ENCODE assay signal across 8 cellular contexts in genomic region chr14:24080888-24081738, GRCh38. TPM values are rescaled to one million over a fixed set of nuclear protein-coding genes. Genes with fewer than 3 reads are reported as not detected.
DNase-seq lines count a peak whose midpoint lies in the region; ATAC-seq and TF ChIP-seq lines count a peak whose summit lies in the region.

No MANE protein-coding gene starts in this region.

- H3K27ac ChIP-seq in AG04450 (ENCODE audit: low read depth, low read length), result no peak overlapping the region
- H3K27ac ChIP-seq in effector memory CD4-positive, alpha-beta T cell (ENCODE audit: insufficient read depth, low read length, poor library complexity, severe bottlenecking), result peak overlapping the region; percentile 43

- peaks cover 68% of the 10 kb centered on the region for H3K27me3 ChIP-seq in AG04450 (ENCODE audit: control insufficient read depth, insufficient read depth, low read length)
- no peaks in the 10 kb centered on the region for H3K27me3 ChIP-seq in effector memory CD4-positive, alpha-beta T cell (replicated peaks; ENCODE audit: control insufficient read depth, insufficient read depth, low read length, poor library complexity, severe bottlenecking)

- POLR2A ChIA-PET in AG04450 (lab: Yijun Ruan, JAX), result interaction anchor here (0.6 to 2.1 kb wide), 2 partner anchors 23 to 29 kb away, joined by 3 to 6 read pairs; no protein-coding TSS in a partner anchor
- POLR2A ChIA-PET in activated CD8-positive, alpha-beta T cell treated with anti-CD3 and anti-CD28 coated beads, Interleukin-2, amount 10 ng/mL, durations not matched to agents 7 days and 5 days (lab: Charles Lee), result interaction anchor here (0.6 to 4.9 kb wide), 19 partner anchors 9 to 530 kb away, joined by 3 to 41 read pairs (median 4); partner anchors contain the start of genes CARMIL3, CHMP4A, CPNE6 and DCAF11

- no peaks in the 10 kb centered on the region; the same call in 1 of the 2 replicates for H3K9me3 ChIP-seq in AG04450 (ENCODE audit: control insufficient read depth, insufficient read depth, low read length)
- no peaks in the 10 kb centered on the region for H3K9me3 ChIP-seq in effector memory CD4-positive, alpha-beta T cell (ENCODE audit: control insufficient read depth, low read length)

- peak overlapping the region; percentile 86 for H3K27ac Mint-ChIP-seq in activated CD8-positive, alpha-beta T cell treated with anti-CD3 and anti-CD28 coated beads, Interleukin-2, amount 10 ng/mL, durations not matched to agents 7 days and 5 days

- TF ChIP-seq CTCF in AG04450 (IDR thresholded peaks at IDR 0.05; ENCODE audit: low read depth, low read length), result no peak

- H3K4me1 Mint-ChIP-seq in activated CD8-positive, alpha-beta T cell treated with anti-CD3 and anti-CD28 coated beads, Interleukin-2, amount 10 ng/mL, durations not matched to agents 7 days and 5 days (ENCODE audit: low read depth), result peaks cover 33% of the 10 kb centered on the region

- H3K36me3 Mint-ChIP-seq in activated CD8-positive, alpha-beta T cell treated with anti-CD3 and anti-CD28 coated beads, Interleukin-2, amount 10 ng/mL, durations not matched to agents 7 days and 5 days (ENCODE audit: low read depth), result no peaks in the 10 kb centered on the region

- no peaks in the 10 kb centered on the region for H3K36me3 ChIP-seq in effector memory CD4-positive, alpha-beta T cell (ENCODE audit: control insufficient read depth, insufficient read depth, low read length)

- CTCF ChIA-PET in AG04450 (lab: Charles Lee), result interaction anchor here (1.4 to 4.3 kb wide), 6 partner anchors 9 to 80 kb away, joined by 4 to 29 read pairs (median 16); partner anchors contain the start of genes IRF9 and PCK2
- CTCF ChIA-PET in activated CD8-positive, alpha-beta T cell treated with anti-CD3 and anti-CD28 coated beads, Interleukin-2, amount 10 ng/mL, durations not matched to agents 7 days and 5 days (lab: Charles Lee), result interaction anchor here (0.6 to 5.8 kb wide), 11 partner anchors 9 to 128 kb away, joined by 3 to 117 read pairs (median 3); partner anchors contain the start of genes CARMIL3, DHRS4, IRF9 and PCK2

- H3K9me3 Mint-ChIP-seq in activated CD8-positive, alpha-beta T cell treated with anti-CD3 and anti-CD28 coated beads, Interleukin-2, amount 10 ng/mL, durations not matched to agents 7 days and 5 days (ENCODE audit: insufficient read depth), result no peaks in the 10 kb centered on the region

- peaks cover 12% of the 10 kb centered on the region for H3K4me1 ChIP-seq in effector memory CD4-positive, alpha-beta T cell (ENCODE audit: control insufficient read depth, insufficient read depth, low read length, poor library complexity, severe bottlenecking)

- DNase-seq in AG04450 (ENCODE audit: low read depth, low spot score) (no peak), NCI-H345 treated with DMSO at 0.1 percent for 48 hours (lab: John Stamatoyannopoulos, UW; ENCODE audit: unreplicated experiment) (peak; percentile 65), middle frontal gyrus (ENCODE audit: extremely low spot score, low spot score) (peak; percentile 39)
- peak; percentile 89 for DNase-seq in activated CD8-positive, alpha-beta T cell treated with anti-CD3 and anti-CD28 coated beads, Interleukin-2, amount 10 ng/mL, durations not matched to agents 7 days and 5 days
- DNase-seq in effector memory CD4-positive, alpha-beta T cell, result peak; percentile 25 to 49 (median 43)
- peak; percentile 58 to 62 for DNase-seq in stimulated activated CD8-positive, alpha-beta memory T cell treated with anti-CD3 and anti-CD28 coated beads, Interleukin-2, amount 100 ng/mL, for 48 hours (ENCODE audit: low read depth in 2 of 2)

- H3K4me3 ChIP-seq in AG04450 (ENCODE audit: low read depth, low read length), result peak overlapping the region; percentile 58
- peak overlapping the region; percentile 80 for H3K4me3 ChIP-seq in effector memory CD4-positive, alpha-beta T cell (ENCODE audit: insufficient read depth, low read depth, low read length, poor library complexity, severe bottlenecking)

- H3K27me3 Mint-ChIP-seq in activated CD8-positive, alpha-beta T cell treated with anti-CD3 and anti-CD28 coated beads, Interleukin-2, amount 10 ng/mL, durations not matched to agents 7 days and 5 days (ENCODE audit: low read depth), result no peaks in the 10 kb centered on the region

- H3K4me3 Mint-ChIP-seq in activated CD8-positive, alpha-beta T cell treated with anti-CD3 and anti-CD28 coated beads, Interleukin-2, amount 10 ng/mL, durations not matched to agents 7 days and 5 days, result peak overlapping the region; percentile 76

- ATAC-seq in GM18858 (IDR thresholded peaks at IDR 0.05; ENCODE audit: unreplicated experiment) (peak; percentile 78), HG03045 (IDR thresholded peaks at IDR 0.05; ENCODE audit: unreplicated experiment) (peak; percentile 92)
- peak; percentile 94 for ATAC-seq in activated CD8-positive, alpha-beta T cell treated with anti-CD3 and anti-CD28 coated beads, Interleukin-2, amount 10 ng/mL, durations not matched to agents 7 days and 5 days

RNA-seq across cellular contexts. Expression of gene CPNE6, which starts 9.8 kb away (rescaled TPM):
- not detected in 2 replicates for polyA plus RNA-seq in AG04450 (2011; rRNA removed)
- polyA minus RNA-seq in AG04450 (2011; rRNA and poly(A)+ RNA removed), result not detected in 2 replicates
- under 1 TPM in 1 of 2 experiments, not detected in 1; 0.10 TPM for total RNA-seq in activated CD8-positive, alpha-beta T cell treated with anti-CD3 and anti-CD28 coated beads, Interleukin-2, amount 10 ng/mL, durations not matched to agents 7 days and 5 days

RNA-seq across cellular contexts. Expression of gene PCK2, which starts 13.0 kb away (rescaled TPM):
- polyA plus RNA-seq in AG04450 (2011; rRNA removed), result 47.0 and 59.9 TPM in 2 replicates
- polyA minus RNA-seq in AG04450 (2011; rRNA and poly(A)+ RNA removed), result 69.2 and 97.4 TPM in 2 replicates
- 10 to 100 TPM; 49.6 to 54.9 TPM for total RNA-seq in activated CD8-positive, alpha-beta T cell treated with anti-CD3 and anti-CD28 coated beads, Interleukin-2, amount 10 ng/mL, durations not matched to agents 7 days and 5 days

RNA-seq across cellular contexts. Expression of gene CARMIL3, which starts 29.3 kb away (rescaled TPM):
- polyA plus RNA-seq in AG04450 (2011; rRNA removed), result 0.02 TPM in 1 of 2 replicates, not detected in the other
- polyA minus RNA-seq in AG04450 (2011; rRNA and poly(A)+ RNA removed), result not detected in 2 replicates
- under 1 TPM; 0.86 to 0.95 TPM for total RNA-seq in activated CD8-positive, alpha-beta T cell treated with anti-CD3 and anti-CD28 coated beads, Interleukin-2, amount 10 ng/mL, durations not matched to agents 7 days and 5 days

RNA-seq across cellular contexts. Expression of gene DCAF11, which starts 33.5 kb away (rescaled TPM):
- 29.7 and 32.5 TPM in 2 replicates for polyA plus RNA-seq in AG04450 (2011; rRNA removed)
- 35.4 and 43.4 TPM in 2 replicates for polyA minus RNA-seq in AG04450 (2011; rRNA and poly(A)+ RNA removed)
- 100 to 1,000 TPM; 101 to 107 TPM for total RNA-seq in activated CD8-positive, alpha-beta T cell treated with anti-CD3 and anti-CD28 coated beads, Interleukin-2, amount 10 ng/mL, durations not matched to agents 7 days and 5 days

RNA-seq across cellular contexts. Expression of gene NRL, which starts 33.6 kb away (rescaled TPM):
- polyA plus RNA-seq in AG04450 (2011; rRNA removed), result 0.41 and 0.46 TPM in 2 replicates
- 0.23 and 0.83 TPM in 2 replicates for polyA minus RNA-seq in AG04450 (2011; rRNA and poly(A)+ RNA removed)
- 1 to 10 TPM; 2.8 to 3.4 TPM for total RNA-seq in activated CD8-positive, alpha-beta T cell treated with anti-CD3 and anti-CD28 coated beads, Interleukin-2, amount 10 ng/mL, durations not matched to agents 7 days and 5 days
